ENCODE assay signal across 8 cellular contexts in the genomic region with DNA sequence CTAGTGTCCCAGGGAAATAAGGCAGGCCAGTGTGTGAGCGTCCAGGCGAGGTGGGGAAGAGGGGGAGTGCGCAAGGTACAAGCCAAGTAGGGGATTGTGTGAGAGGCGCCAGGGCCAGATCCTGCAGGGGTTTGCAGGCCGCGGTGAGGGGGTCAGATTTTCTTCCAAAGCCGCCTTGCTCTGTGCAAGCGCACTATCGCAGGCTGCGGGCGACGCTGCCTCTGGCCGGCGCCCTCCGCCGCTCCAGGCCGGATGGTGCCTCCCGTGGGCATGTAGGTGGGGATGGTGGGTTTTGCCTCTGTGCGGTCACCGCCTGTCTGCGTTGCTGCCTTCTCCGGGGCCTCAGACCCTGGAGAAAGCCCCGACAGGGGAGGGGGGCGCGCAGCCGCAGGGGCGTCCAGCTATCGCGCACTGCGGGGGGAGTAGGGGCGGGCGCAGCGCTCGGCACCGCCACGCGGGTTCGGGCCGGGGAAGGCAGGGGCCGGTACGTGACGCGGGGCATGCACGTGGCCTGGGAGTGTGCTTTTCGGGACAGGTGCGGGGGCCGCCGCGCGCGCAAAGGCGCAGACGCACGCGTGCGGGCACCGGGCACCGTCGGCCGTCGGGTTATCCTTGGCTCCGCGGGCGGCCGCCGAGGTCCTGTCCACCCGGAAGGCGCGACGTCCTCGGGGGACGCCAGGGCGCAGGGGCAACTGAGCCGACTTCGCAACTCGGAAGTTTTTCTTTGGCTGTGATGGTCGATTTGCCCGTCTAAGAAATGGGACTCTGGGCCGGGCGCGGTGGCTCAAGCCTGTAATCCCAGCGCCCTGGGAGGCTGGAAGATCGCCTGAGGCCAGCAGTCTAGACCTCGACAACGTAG. TPM values are rescaled to one million over a fixed set of nuclear protein-coding genes. Genes with fewer than 3 reads are reported as not detected.
A peak's percentile ranks its signal among the peaks of the same experiment; 100 is the strongest.
DNase-seq lines count a peak whose midpoint lies in the region; ATAC-seq, FAIRE-seq and TF ChIP-seq lines count a peak whose summit lies in the region.

No MANE protein-coding gene starts in this region.

- peak overlapping the region; percentile 84 for H2AFZ ChIP-seq in GM12878 (ENCODE audit: control insufficient read depth, low read depth, low read length)

- 6% methylated on average over 73 of the region's 85 CpGs for WGBS in GM12878 (ENCODE audit: insufficient coverage, insufficient replicate concordance, low lambda C conversion rate, missing lambda C conversion rate)

- H3K4me1 Mint-ChIP-seq in T-cell: peaks cover 29 to 36% (median 29%) of the 10 kb centered on the region in 3 donors

- H3K27me3 ChIP-seq in GM12878 (replicated peaks in 1 of 2; ENCODE audit: control insufficient read depth in 2 of 2, insufficient read depth in 2 of 2, low read length in 1 of 2): no peaks in the 10 kb centered on the region
- H3K27me3 ChIP-seq in iPS-18a (ENCODE audit: control insufficient read depth, insufficient read depth, low read length): no peaks in the 10 kb centered on the region

- peaks cover 17% of the 10 kb centered on the region for H3K36me3 Mint-ChIP-seq in T-cell

- peak overlapping the region; percentile 91 for H3K4me2 ChIP-seq in GM12878 (ENCODE audit: control insufficient read depth, insufficient read depth)

- SMC1A ChIA-PET in GM12878 (lab: Charles Lee; ENCODE audit: uncharacterized antibody, unreplicated experiment): interaction anchor here (0.7 to 1.9 kb wide), 3 partner anchors 12 to 37 kb away, joined by 3 to 9 read pairs (median 3); no protein-coding TSS in a partner anchor

- H3K4me3 ChIP-seq in GM12878: peak overlapping the region; percentile 73
- peak overlapping the region; percentile 81 for H3K4me3 ChIP-seq in iPS-18a (ENCODE audit: low read length)
- peak overlapping the region; percentile 38 to 96 (median 49) for H3K4me3 ChIP-seq in skin epidermis

- RAD21 ChIA-PET in GM12878 (lab: Charles Lee; ENCODE audit: unreplicated experiment): interaction anchor here (0.7 to 2.4 kb wide), 11 partner anchors 9 to 222 kb away, joined by 3 to 15 read pairs (median 5); partner anchors contain the start of gene CARHSP1

- no peaks in the 10 kb centered on the region for H3K9me3 Mint-ChIP-seq in T-cell

- peaks cover 9% of the 10 kb centered on the region for H4K20me1 ChIP-seq in GM12878 (ENCODE audit: control insufficient read depth, insufficient read depth)

- peaks cover 6% of the 10 kb centered on the region for H3K4me1 ChIP-seq in GM12878 (ENCODE audit: control insufficient read depth, insufficient read depth, low read length)
- H3K4me1 ChIP-seq in iPS-18a (ENCODE audit: control insufficient read depth, low read depth, low read length): peaks cover 26% of the 10 kb centered on the region

- no peak for TF ChIP-seq CTCF in GM12878 (IDR thresholded peaks at IDR 0.05 in 2 of 3, conservative IDR thresholded peaks at IDR 0.05 in 1 of 3; ENCODE audit: control insufficient read depth in 2 of 3, extremely low read depth in 1 of 3, insufficient read depth in 1 of 3, low read depth in 3 of 3, low read length in 3 of 3)

- ATAC-seq in GM19324 (IDR thresholded peaks at IDR 0.05; ENCODE audit: low FRiP score, unreplicated experiment) (peak; percentile 1), T-cell (replicated peaks in 1 of 4) (no peak), GM12878 (peak; percentile 4), GM21825 (IDR thresholded peaks at IDR 0.05; ENCODE audit: unreplicated experiment) (no peak)

- no peak for TF ChIP-seq RAD21 in GM12878 (IDR thresholded peaks at IDR 0.05; ENCODE audit: insufficient read depth, low read depth, low read length)

- CTCF ChIA-PET in T-cell (lab: Charles Lee) (interaction anchor here in 1 of 2 donors (0.7 to 1.8 kb wide), 4 partner anchors 11 to 91 kb away, joined by 5 to 11 read pairs (median 8); no protein-coding TSS in a partner anchor), GM12878 (lab: Yijun Ruan, JAX) (interaction anchor here (0.6 to 2.5 kb wide), 5 partner anchors 9 to 199 kb away, joined by 3 to 8 read pairs (median 3); no protein-coding TSS in a partner anchor)

- no peak for TF ChIP-seq EP300 in GM12878 (IDR thresholded peaks at IDR 0.05; ENCODE audit: borderline replicate concordance in 1 of 2, control insufficient read depth in 1 of 2, low read depth in 2 of 2, low read length in 2 of 2)

- H3K4me3 Mint-ChIP-seq in T-cell: peak overlapping the region; percentile 84 to 94 (median 84)

- H3K9ac ChIP-seq in GM12878 (ENCODE audit: control insufficient read depth, insufficient read depth, low read length): peak overlapping the region; percentile 82
- peak overlapping the region; percentile 80 for H3K9ac ChIP-seq in iPS-18a (ENCODE audit: low read length)

- DNase-seq in T-cell (peak in 24 of 34 experiments; percentile 3 to 46 (median 22)), GM12878 (ENCODE audit: low read depth, low spot score) (no peak), DMS153 treated with DMSO at 0.1 percent for 48 hours (lab: John Stamatoyannopoulos, UW; ENCODE audit: unreplicated experiment) (no peak), SW 1271 (lab: John Stamatoyannopoulos, UW) (no peak)

- no peaks in the 10 kb centered on the region for H3K36me3 ChIP-seq in GM12878 (ENCODE audit: control insufficient read depth in 2 of 2, insufficient read depth in 2 of 2, low read length in 1 of 2)
- peaks cover 18% of the 10 kb centered on the region for H3K36me3 ChIP-seq in iPS-18a (ENCODE audit: control insufficient read depth, low read depth, low read length)

- peaks cover 47% of the 10 kb centered on the region for H3K79me2 ChIP-seq in GM12878 (ENCODE audit: control insufficient read depth, insufficient read depth, low read length)

- no peak for TF ChIP-seq POLR2A in GM12878 (IDR thresholded peaks at IDR 0.05; ENCODE audit: low read depth, low read length)

- intact Hi-C loops in GM12878 (cut with micrococcal nuclease; ENCODE audit: unreplicated experiment): loop anchor here (2.0 to 5.0 kb wide), 3 partner anchors 44 to 293 kb away; partner anchors contain the start of genes PMM2, TMEM186 and USP7

- H3K27ac ChIP-seq in GM12878 (ENCODE audit: control insufficient read depth, insufficient read depth): peak overlapping the region; percentile 84
- H3K27ac ChIP-seq in iPS-18a (ENCODE audit: low read length): peak overlapping the region; percentile 67
- peak overlapping the region; percentile 55 to 99 (median 83) for H3K27ac ChIP-seq in skin epidermis

- POLR2A ChIA-PET in T-cell (lab: Charles Lee): interaction anchor here (0.5 to 3.4 kb wide), 8 partner anchors 11 to 1248 kb away, joined by 3 to 78 read pairs (median 6); no protein-coding TSS in a partner anchor
- POLR2A ChIA-PET in GM12878 (lab: Charles Lee): interaction anchor here (0.5 to 2.4 kb wide), 10 partner anchors 10 to 1425 kb away, joined by 3 to 8 read pairs (median 4); partner anchors contain the start of gene CARHSP1

- in situ Hi-C loops in GM12878 (cut with MboI): no loop called here

- BruUV-seq in GM12878 (replicated peaks; lab: Mats Ljungman, UMichigan): TSS peak; percentile 99

- no peaks in the 10 kb centered on the region for H3K27me3 Mint-ChIP-seq in T-cell

- no peak for FAIRE-seq in GM12878 (lab: Jason Lieb, UNC)

- H3K9me3 ChIP-seq in GM12878 (replicated peaks; ENCODE audit: control insufficient read depth, insufficient read depth, low read length) (no peaks in the 10 kb centered on the region), iPS-18a (ENCODE audit: control insufficient read depth, low read depth, low read length) (no peaks in the 10 kb centered on the region)

- H3K27ac Mint-ChIP-seq in T-cell: peak overlapping the region; percentile 93 to 94

TF ChIP-seq in GM12878, 131 proteins besides CTCF, POLR2A, EP300 and RAD21 (continues in another document):
- TF ChIP-seq CBX3 (IDR thresholded peaks at IDR 0.05; ENCODE audit: borderline replicate concordance, low read depth) (no peak), TAF1 (IDR thresholded peaks at IDR 0.05; ENCODE audit: borderline replicate concordance, low read depth, low read length) (0 out of 2 replicates have a peak, but pooled peaks have one; percentile 9), BACH1 (IDR thresholded peaks at IDR 0.05; ENCODE audit: borderline replicate concordance) (peak; percentile 82), STAT3 (IDR thresholded peaks at IDR 0.05; ENCODE audit: low read depth, low read length) (no peak), KLF5 (IDR thresholded peaks at IDR 0.05; ENCODE audit: partially characterized antibody) (no peak), NR2F1 (conservative IDR thresholded peaks at IDR 0.05) (0 out of 2 replicates have a peak, but pooled peaks have one; percentile 13), MLLT1 (IDR thresholded peaks at IDR 0.05) (0 out of 2 replicates have a peak, but pooled peaks have one; percentile 38), SIN3A (IDR thresholded peaks at IDR 0.05; ENCODE audit: low read depth, low read length) (no peak)

RNA-seq across cellular contexts. Expression of gene HAPSTR1, which starts 1.1 kb away (rescaled TPM):
- 100 to 1,000 TPM in 2 of 5 donors, 10 to 100 TPM in 3; 79.3 to 123 (median 87.1) TPM for total RNA-seq in T-cell
- 114 and 120 TPM in 2 replicates for total RNA-seq in GM12878 (2013; cell fraction: nucleolus; rRNA removed)
- total RNA-seq in GM12878 (2014; rRNA removed): 37.5 and 43.6 TPM in 2 replicates
- 36.4 and 37.2 TPM in 2 replicates for total RNA-seq in GM12878 (2014; rRNA removed; fragmentation: Illumina TruSeq; extraction: Trizol)
- total RNA-seq in GM12878 (2021): 50.3 and 52.5 TPM in 2 replicates
- 15.6 TPM for polyA plus RNA-seq in GM12878 (2011; ENCODE audit: low read depth)
- 32.5 and 43.1 TPM in 2 replicates for polyA plus RNA-seq in GM12878 (2011; rRNA removed)
- polyA plus RNA-seq in GM12878 (2011; cell fraction: cytosol; rRNA removed): 13.9 and 20.3 TPM in 2 replicates
- polyA plus RNA-seq in GM12878 (2011; cell fraction: nucleus; rRNA removed): 15.3 and 17.4 TPM in 2 replicates
- polyA plus RNA-seq in GM12878 (2012): 19.7 TPM in 2 replicates
- polyA plus RNA-seq in GM12878 (2014; fragmentation: Illumina TruSeq; extraction: Trizol): 22.7 and 25.4 TPM in 2 replicates
- polyA plus RNA-seq in GM12878 (2014; fragmentation: Nextera tagmentation; extraction: Ambion mirVana): 10 to 100 TPM in 1 of 2 experiments, 1 to 10 TPM in 1; 8.7 to 12.5 TPM
- polyA plus RNA-seq in GM12878 (2014; rRNA removed): 21.7 and 23.5 TPM in 2 replicates
- polyA plus RNA-seq in GM12878 (2016; fragmentation: Nextera tagmentation; extraction: Ambion mirVana): 10 to 100 TPM; 10.3 to 11.7 TPM
- 43.4 and 59.5 TPM in 2 replicates for polyA minus RNA-seq in GM12878 (2011; rRNA and poly(A)+ RNA removed)
- 19.5 and 23.3 TPM in 2 replicates for polyA minus RNA-seq in GM12878 (2011; cell fraction: cytosol; rRNA and poly(A)+ RNA removed)
- 13.7 and 22.6 TPM in 2 replicates for polyA minus RNA-seq in GM12878 (2011; cell fraction: nucleus; rRNA and poly(A)+ RNA removed)

Comparison
In these comparisons a context has a peak if more than half of its experiments do, and no peak if none do; other contexts are left out.
1. ATAC-seq: peak in GM19324 (single experiment) and GM12878 (single experiment); none in T-cell (0 of 4) and GM21825 (single experiment).
2. DNase-seq: peak in T-cell (24 of 34); none in GM12878 (single experiment), DMS153 treated with DMSO at 0.1 percent for 48 hours (single experiment) and SW 1271 (0 of 2).
3. Peak in every context shown above with its lines, with median percentiles within 50 percentile points of each other: H3K27ac ChIP-seq and H3K4me3 ChIP-seq.